Comparison of ENCODE assay signal across 8 cellular contexts in genomic region chr2:97662895-97663625, GRCh38. TPM values are rescaled to one million over a fixed set of nuclear protein-coding genes. Genes with fewer than 3 reads are reported as not detected.
A peak's percentile ranks its signal among the peaks of the same experiment; 100 is the strongest.
DNase-seq lines count a peak whose midpoint lies in the region; ATAC-seq and TF ChIP-seq lines count a peak whose summit lies in the region.

No MANE protein-coding gene starts in this region.

- no peaks in the 10 kb centered on the region for H3K9me3 Mint-ChIP-seq in CD8-positive, alpha-beta memory T cell
- no peaks in the 10 kb centered on the region for H3K9me3 Mint-ChIP-seq in stimulated activated naive CD8-positive, alpha-beta T cell treated with anti-CD3 and anti-CD28 coated beads, Interleukin-15, amount 100 ng/mL, for 72 hours

- H3K9ac ChIP-seq in neural cell (ENCODE audit: low read length): peak overlapping the region; percentile 91

- H3K36me3 Mint-ChIP-seq in CD8-positive, alpha-beta memory T cell: peaks cover 0 to 40% (median 0%) of the 10 kb centered on the region in 3 donors

- H3F3A ChIP-seq in neural cell (ENCODE audit: insufficient read depth, low read length, poor library complexity, severe bottlenecking): no peaks in the 10 kb centered on the region

- H3K27me3 ChIP-seq in CD8-positive, alpha-beta memory T cell (ENCODE audit: insufficient read depth, low read length, poor library complexity, severe bottlenecking): no peaks in the 10 kb centered on the region
- no peaks in the 10 kb centered on the region for H3K27me3 ChIP-seq in neural cell (ENCODE audit: insufficient read depth, low read depth, low read length)

- no peaks in the 10 kb centered on the region for H3K9me3 ChIP-seq in CD8-positive, alpha-beta memory T cell (ENCODE audit: low read length)
- no peaks in the 10 kb centered on the region for H3K9me3 ChIP-seq in neural cell (ENCODE audit: low read length)

- no peak for TF ChIP-seq EP300 in neural cell (conservative IDR thresholded peaks at IDR 0.05; ENCODE audit: poor library complexity, severe bottlenecking)

- CTCF ChIA-PET in CD8-positive, alpha-beta memory T cell (lab: Charles Lee): interaction anchor here (0.8 to 8.4 kb wide), 9 partner anchors 10 to 85 kb away, joined by 3 to 66 read pairs (median 4); partner anchors contain the start of genes ANKRD36B and COX5B

- ATAC-seq in GM19397 (IDR thresholded peaks at IDR 0.05; ENCODE audit: unreplicated experiment): peak; percentile 50
- ATAC-seq in HG03521 (IDR thresholded peaks at IDR 0.05; ENCODE audit: unreplicated experiment): peak; percentile 35
- peak; percentile 83 for ATAC-seq in stimulated activated naive CD8-positive, alpha-beta T cell treated with anti-CD3 and anti-CD28 coated beads, Interleukin-15, amount 100 ng/mL, for 72 hours

- peak overlapping the region; percentile 100 for H3K4me3 ChIP-seq in CD8-positive, alpha-beta memory T cell (ENCODE audit: low read length)
- H3K4me3 ChIP-seq in fibroblast of the aortic adventitia (ENCODE audit: low read depth, low read length): peak overlapping the region; percentile 81
- peak overlapping the region; percentile 95 for H3K4me3 ChIP-seq in neural cell (ENCODE audit: low read length)

- H3K4me1 ChIP-seq in CD8-positive, alpha-beta memory T cell (ENCODE audit: insufficient read depth, low read length): peaks cover 30% of the 10 kb centered on the region

- POLR2A ChIA-PET in CD8-positive, alpha-beta memory T cell (lab: Charles Lee): interaction anchor here (0.7 to 3.7 kb wide), 5 partner anchors 12 to 141 kb away, joined by 5 to 83 read pairs (median 8); partner anchors contain the start of genes ANKRD36B and COX5B

- no peak for TF ChIP-seq RAD21 in neural cell (conservative IDR thresholded peaks at IDR 0.05)

- H3K27me3 Mint-ChIP-seq in CD8-positive, alpha-beta memory T cell: no peaks in the 10 kb centered on the region
- H3K27me3 Mint-ChIP-seq in stimulated activated naive CD8-positive, alpha-beta T cell treated with anti-CD3 and anti-CD28 coated beads, Interleukin-15, amount 100 ng/mL, for 72 hours: no peaks in the 10 kb centered on the region

- H3K9me2 ChIP-seq in neural cell (ENCODE audit: insufficient read depth, low read length): no peaks in the 10 kb centered on the region

- peak overlapping the region; percentile 96 for H3K27ac ChIP-seq in CD8-positive, alpha-beta memory T cell (ENCODE audit: low read depth, low read length)
- H3K27ac ChIP-seq in neural cell (ENCODE audit: low read length): peak overlapping the region; percentile 94

- H3K4me2 ChIP-seq in neural cell (ENCODE audit: low read length): peak overlapping the region; percentile 86

- TF ChIP-seq CTCF in fibroblast of the aortic adventitia (IDR thresholded peaks at IDR 0.05; ENCODE audit: insufficient read depth, low read length) (no peak), neural cell (IDR thresholded peaks at IDR 0.05; ENCODE audit: poor library complexity, severe bottlenecking) (no peak)

- peak overlapping the region; percentile 90 to 99 (median 96) for H3K4me3 Mint-ChIP-seq in CD8-positive, alpha-beta memory T cell
- H3K4me3 Mint-ChIP-seq in stimulated activated naive CD8-positive, alpha-beta T cell treated with anti-CD3 and anti-CD28 coated beads, Interleukin-15, amount 100 ng/mL, for 72 hours: peak overlapping the region; percentile 90 to 93

- no peaks in the 10 kb centered on the region for H4K20me1 ChIP-seq in neural cell (ENCODE audit: insufficient read depth)

- H3K36me3 ChIP-seq in CD8-positive, alpha-beta memory T cell (ENCODE audit: insufficient read depth, low read length): peaks cover 13% of the 10 kb centered on the region
- no peaks in the 10 kb centered on the region for H3K36me3 ChIP-seq in neural cell (ENCODE audit: insufficient read depth, low read length)

- DNase-seq in CD8-positive, alpha-beta memory T cell: peak; percentile 51 to 79 (median 59)
- DNase-seq in RPMI7951 (ENCODE audit: low read depth) (peak; percentile 96), fibroblast of the aortic adventitia (ENCODE audit: low read depth) (peak; percentile 76)
- peak; percentile 49 for DNase-seq in activated effector memory CD4-positive, alpha-beta T cell treated with Interleukin-2 at 50 U/mL for 16 hours
- DNase-seq in stimulated activated naive CD8-positive, alpha-beta T cell treated with anti-CD3 and anti-CD28 coated beads, Interleukin-15, amount 100 ng/mL, for 72 hours: peak; percentile 80 to 91

- peak overlapping the region; percentile 15 for H2AFZ ChIP-seq in neural cell (ENCODE audit: low read depth, low read length)

- peak overlapping the region; percentile 95 to 99 (median 98) for H3K27ac Mint-ChIP-seq in CD8-positive, alpha-beta memory T cell
- peak overlapping the region; percentile 97 to 99 for H3K27ac Mint-ChIP-seq in stimulated activated naive CD8-positive, alpha-beta T cell treated with anti-CD3 and anti-CD28 coated beads, Interleukin-15, amount 100 ng/mL, for 72 hours

- H3K4me1 Mint-ChIP-seq in CD8-positive, alpha-beta memory T cell: peaks cover 30 to 43% (median 31%) of the 10 kb centered on the region in 3 donors
- peaks cover 40% of the 10 kb centered on the region for H3K4me1 Mint-ChIP-seq in stimulated activated naive CD8-positive, alpha-beta T cell treated with anti-CD3 and anti-CD28 coated beads, Interleukin-15, amount 100 ng/mL, for 72 hours

- peaks cover 20% of the 10 kb centered on the region for H3K79me2 ChIP-seq in neural cell (replicated peaks; ENCODE audit: insufficient read depth, low read length)

TF ChIP-seq in neural cell, 6 proteins besides CTCF, POLR2A, EP300 and RAD21:
- TF ChIP-seq TAF1 (IDR thresholded peaks at IDR 0.05; ENCODE audit: low read depth) (peak; percentile 83), MXI1 (conservative IDR thresholded peaks at IDR 0.05; ENCODE audit: poor library complexity, severe bottlenecking) (peak; percentile 45), SMC3 (conservative IDR thresholded peaks at IDR 0.05; ENCODE audit: poor library complexity) (no peak), POLR2AphosphoS5 (IDR thresholded peaks at IDR 0.05) (no peak), REST (IDR thresholded peaks at IDR 0.05; ENCODE audit: borderline replicate concordance) (peak; percentile 54)

RNA-seq across cellular contexts. Expression of gene ACTR1B, which starts 0.8 kb away (rescaled TPM):
- 10 to 100 TPM; 76.6 to 80.6 TPM for total RNA-seq in CD8-positive, alpha-beta memory T cell
- polyA plus RNA-seq in CD8-positive, alpha-beta memory T cell: 16.5 TPM
- 56.4 and 71.7 TPM in 2 replicates for total RNA-seq in RPMI7951 (2014; rRNA removed; shearing (Covaris generic))
- total RNA-seq in fibroblast of the aortic adventitia (ENCODE audit: low replicate concordance): 24.3 and 44.6 TPM in 2 replicates
- 138 and 168 TPM in 2 replicates for polyA plus RNA-seq in neural cell
- polyA minus RNA-seq in neural cell: 55.0 and 61.4 TPM in 2 replicates

RNA-seq across cellular contexts. Expression of gene C2orf92, which starts 6.5 kb away (rescaled TPM):
- total RNA-seq in CD8-positive, alpha-beta memory T cell: 1 to 10 TPM; 4.6 to 6.5 TPM
- not detected for polyA plus RNA-seq in CD8-positive, alpha-beta memory T cell
- total RNA-seq in RPMI7951 (2014; rRNA removed; shearing (Covaris generic)): 3.3 and 4.9 TPM in 2 replicates
- total RNA-seq in fibroblast of the aortic adventitia (ENCODE audit: low replicate concordance): 1.9 and 2.0 TPM in 2 replicates
- polyA plus RNA-seq in neural cell: 10.7 and 13.3 TPM in 2 replicates
- 5.1 and 10.2 TPM in 2 replicates for polyA minus RNA-seq in neural cell

RNA-seq across cellular contexts. Expression of gene COX5B, which starts 17.2 kb away (rescaled TPM):
- total RNA-seq in CD8-positive, alpha-beta memory T cell: 100 to 1,000 TPM; 197 to 205 TPM
- polyA plus RNA-seq in CD8-positive, alpha-beta memory T cell: 334 TPM
- 800 and 979 TPM in 2 replicates for total RNA-seq in RPMI7951 (2014; rRNA removed; shearing (Covaris generic))
- 83.4 and 198 TPM in 2 replicates for total RNA-seq in fibroblast of the aortic adventitia (ENCODE audit: low replicate concordance)
- 616 and 636 TPM in 2 replicates for polyA plus RNA-seq in neural cell
- polyA minus RNA-seq in neural cell: 132 and 134 TPM in 2 replicates

RNA-seq across cellular contexts. Expression of gene ZAP70, which starts 50.3 kb away (rescaled TPM):
- total RNA-seq in CD8-positive, alpha-beta memory T cell: 100 to 1,000 TPM; 180 to 197 TPM
- polyA plus RNA-seq in CD8-positive, alpha-beta memory T cell: 184 TPM
- total RNA-seq in RPMI7951 (2014; rRNA removed; shearing (Covaris generic)): 2.0 and 2.1 TPM in 2 replicates
- total RNA-seq in fibroblast of the aortic adventitia (ENCODE audit: low replicate concordance): 0.25 TPM in 1 of 2 replicates, not detected in the other
- polyA plus RNA-seq in neural cell: 0.59 TPM in 1 of 2 replicates, not detected in the other
- not detected in 2 replicates for polyA minus RNA-seq in neural cell

Comparison
In these comparisons a context has a peak if more than half of its experiments do, and no peak if none do; other contexts are left out.
1. Peak in every context shown above with its lines: DNase-seq, ATAC-seq, H3K4me3 ChIP-seq and H3K27ac ChIP-seq.